20 cellular contexts compared by ENCODE assay signal in genomic region chr3:50480471-50480870, GRCh38. TPM values are rescaled to one million over a fixed set of nuclear protein-coding genes. Genes with fewer than 3 reads are reported as not detected.
DNase-seq lines count a peak whose midpoint lies in the region; ATAC-seq, FAIRE-seq and TF ChIP-seq lines count a peak whose summit lies in the region.
"Had no signal": no experiment of that assay in that cellular context is flagged by ENCODE, and none has a peak within 500 bp of the region (broad histone marks: within the 10 kb centered on the region; RNA-seq: fewer than 3 reads in every experiment).

No MANE protein-coding gene starts in this region.

- DNase-seq in SKM-1 treated with dmso at 0.1 percent for 144 hours (lab: John Stamatoyannopoulos, UW; ENCODE audit: unreplicated experiment) (peak; percentile 25), SKM-1 (lab: John Stamatoyannopoulos, UW; ENCODE audit: unreplicated experiment) (no peak), K562 (ENCODE audit: extremely low read depth in 1 of 4, low spot score in 3 of 4) (peak in 1 of 4 experiments; percentile 20), mucosa of gallbladder (ENCODE audit: low spot score) (no peak), SHP77 treated with DMSO at 0.1 percent for 48 hours (lab: John Stamatoyannopoulos, UW) (no peak)
- DNase-seq in CD4-positive, alpha-beta memory T cell = no peak
- no peak for DNase-seq in naive thymus-derived CD8-positive, alpha-beta T cell
- DNase-seq: AML-193, C1 segment of cervical spinal cord, MM.1S, NCI-H1105, NCI-H146, NCI-H2029, NCI-H226, NCI-H510A treated with DMSO at 0.1 percent for 48 hours, NCI-H774, OCI-M1 had no signal

- in situ Hi-C loops in K562 (cut with MboI) = no loop called here

- H3K27me3 ChIP-seq in CD4-positive, alpha-beta memory T cell (ENCODE audit: insufficient read depth, low read length) = no peaks in the 10 kb centered on the region
- peaks cover 4 to 17% of the 10 kb centered on the region in 2 experiments; a peak in 3 of 5 replicates for H3K27me3 ChIP-seq in K562 (ENCODE audit: control insufficient read depth in 2 of 2, insufficient read depth in 2 of 2, low read length in 2 of 2)
- H3K27me3 ChIP-seq: SJSA1 had no signal

- no peaks in the 10 kb centered on the region for H4K20me1 ChIP-seq in K562 (replicated peaks; ENCODE audit: control insufficient read depth, insufficient read depth, low read length)

- peaks cover 2 to 29% (median 17%) of the 10 kb centered on the region in 4 donors for H3K4me1 Mint-ChIP-seq in CD4-positive, alpha-beta memory T cell
- H3K4me1 Mint-ChIP-seq in naive thymus-derived CD8-positive, alpha-beta T cell = peaks cover 4 to 39% (median 21%) of the 10 kb centered on the region in 4 donors

- CTCF ChIA-PET in CD4-positive, alpha-beta memory T cell (lab: Charles Lee; ENCODE audit: partially characterized antibody) = no interaction called here
- CTCF ChIA-PET in K562 (lab: Yijun Ruan, JAX; ENCODE audit: low intra/inter-chr PET ratio) = no interaction called here

- no peak overlapping the region for H3K4me2 ChIP-seq in K562 (ENCODE audit: insufficient read depth, low read length)

- ATAC-seq in K562 = no peak
- peak in 1 of 2 donors; percentile 33 for ATAC-seq in naive thymus-derived CD8-positive, alpha-beta T cell

- H3K79me2 ChIP-seq in K562 (ENCODE audit: control insufficient read depth, insufficient read depth, low read length) = no peaks in the 10 kb centered on the region

- H3K4me3 ChIP-seq in CD4-positive, alpha-beta memory T cell (ENCODE audit: low read length in 2 of 2) = no peak overlapping the region
- no peak overlapping the region for H3K4me3 ChIP-seq in K562
- H3K4me3 ChIP-seq: SJSA1 had no signal

- H2AFZ ChIP-seq in K562 (ENCODE audit: low read depth, low read length) = no peak overlapping the region

- H3K9me1 ChIP-seq in K562 (ENCODE audit: control insufficient read depth, insufficient read depth, low read length) = no peaks in the 10 kb centered on the region

- TF ChIP-seq EP300 in K562 (IDR thresholded peaks at IDR 0.05; ENCODE audit: low read length) = no peak

- peaks cover 0 to 2% (median 0%) of the 10 kb centered on the region in 8 donors for H3K9me3 Mint-ChIP-seq in CD4-positive, alpha-beta memory T cell
- H3K9me3 Mint-ChIP-seq in naive thymus-derived CD8-positive, alpha-beta T cell = no peaks in the 10 kb centered on the region

- peaks cover 18% of the 10 kb centered on the region for H3K4me1 ChIP-seq in CD4-positive, alpha-beta memory T cell (ENCODE audit: insufficient read depth, low read length)
- peaks cover 0 to 10% of the 10 kb centered on the region in 2 experiments; a peak in 1 of 5 replicates for H3K4me1 ChIP-seq in K562 (replicated peaks in 1 of 2; ENCODE audit: control insufficient read depth in 2 of 2, insufficient read depth in 2 of 2, low read length in 2 of 2)
- H3K4me1 ChIP-seq: SJSA1 had no signal

- H3K9ac ChIP-seq in K562 (ENCODE audit: insufficient read depth in 1 of 2, low read depth in 2 of 2, low read length in 2 of 2) = no peak overlapping the region

- H3K36me3 ChIP-seq in CD4-positive, alpha-beta memory T cell (ENCODE audit: insufficient read depth, low read length) = no peaks in the 10 kb centered on the region
- no peaks in the 10 kb centered on the region for H3K36me3 ChIP-seq in K562 (ENCODE audit: control insufficient read depth, insufficient read depth, low read length)
- H3K36me3 ChIP-seq: SJSA1 had no signal

- FAIRE-seq in K562 (lab: Jason Lieb, UNC) = no peak
- FAIRE-seq: H54, RCC 7860 had no signal

- BruUV-seq in K562 (replicated peaks; lab: Mats Ljungman, UMichigan) = no TSS peak

- no peaks in the 10 kb centered on the region for H3K9me3 ChIP-seq in CD4-positive, alpha-beta memory T cell (ENCODE audit: control insufficient read depth in 1 of 2, low read length in 2 of 2)
- no peaks in the 10 kb centered on the region for H3K9me3 ChIP-seq in K562 (replicated peaks; ENCODE audit: control insufficient read depth, insufficient read depth, low read depth, low read length)
- H3K9me3 ChIP-seq: SJSA1 had no signal

- no peak for TF ChIP-seq POLR2A in K562 (conservative IDR thresholded peaks at IDR 0.05)

- no peak overlapping the region for H3K4me3 Mint-ChIP-seq in CD4-positive, alpha-beta memory T cell
- peak overlapping the region in 3 of 10 donors; percentile 14 to 49 (median 39) for H3K4me3 Mint-ChIP-seq in naive thymus-derived CD8-positive, alpha-beta T cell

- POLR2A ChIA-PET in CD4-positive, alpha-beta memory T cell (lab: Charles Lee; ENCODE audit: partially characterized antibody) = no interaction called here
- POLR2A ChIA-PET in K562 (lab: Yijun Ruan, JAX) = no interaction called here
- POLR2A ChIA-PET in naive thymus-derived CD8-positive, alpha-beta T cell (lab: Charles Lee) = interaction anchor here (1.4 kb wide), 1 partner anchor 31 kb away, joined by 3 read pairs; no protein-coding TSS in a partner anchor

- TF ChIP-seq CTCF in K562 (IDR thresholded peaks at IDR 0.05 in 2 of 3, conservative IDR thresholded peaks at IDR 0.05 in 1 of 3; ENCODE audit: insufficient read depth in 2 of 3, low read depth in 1 of 3, low read length in 3 of 3) = no peak

- H3K36me3 Mint-ChIP-seq in CD4-positive, alpha-beta memory T cell = no peaks in the 10 kb centered on the region
- H3K36me3 Mint-ChIP-seq in naive thymus-derived CD8-positive, alpha-beta T cell = no peaks in the 10 kb centered on the region

- no peaks in the 10 kb centered on the region for H3K27me3 Mint-ChIP-seq in CD4-positive, alpha-beta memory T cell
- no peaks in the 10 kb centered on the region for H3K27me3 Mint-ChIP-seq in naive thymus-derived CD8-positive, alpha-beta T cell

- WGBS in K562 (ENCODE audit: insufficient coverage, low coverage, missing lambda C conversion rate) = 0% methylated on average over 2 of the region's 4 CpGs

- peak overlapping the region in 5 of 7 donors; percentile 38 to 82 (median 52) for H3K27ac Mint-ChIP-seq in CD4-positive, alpha-beta memory T cell
- H3K27ac Mint-ChIP-seq in naive thymus-derived CD8-positive, alpha-beta T cell = peak overlapping the region in 9 of 10 donors; percentile 49 to 82 (median 66)

- no peak overlapping the region for H3K27ac ChIP-seq in CD4-positive, alpha-beta memory T cell (ENCODE audit: low read depth, low read length)
- no peak overlapping the region for H3K27ac ChIP-seq in K562 (ENCODE audit: extremely low read depth, low read depth, low read length)
- H3K27ac ChIP-seq: SJSA1 had no signal

- no peak for TF ChIP-seq RAD21 in K562 (CRISPR knock-in tag; conservative IDR thresholded peaks at IDR 0.05 in 1 of 2, IDR thresholded peaks at IDR 0.05 in 1 of 2)

- intact Hi-C loops in CD4-positive, alpha-beta memory T cell (cut with micrococcal nuclease) = no loop called here
- intact Hi-C loops in K562 (cut with micrococcal nuclease) = no loop called here

TF ChIP-seq in K562, 482 proteins besides CTCF, POLR2A, EP300 and RAD21:
- TF ChIP-seq EGR1 (conservative IDR thresholded peaks at IDR 0.05) = peak; percentile 32; the same call in 1 of the 2 replicates
- TF ChIP-seq, protein P1, sequence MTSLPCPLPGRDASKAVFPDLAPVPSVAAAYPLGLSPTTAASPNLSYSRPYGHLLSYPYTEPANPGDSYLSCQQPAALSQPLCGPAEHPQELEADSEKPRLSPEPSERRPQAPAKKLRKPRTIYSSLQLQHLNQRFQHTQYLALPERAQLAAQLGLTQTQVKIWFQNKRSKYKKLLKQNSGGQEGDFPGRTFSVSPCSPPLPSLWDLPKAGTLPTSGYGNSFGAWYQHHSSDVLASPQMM (CRISPR knock-in tag; IDR thresholded peaks at IDR 0.05) = no peak

RNA-seq across cellular contexts. Expression of gene CACNA2D2, which starts 23.0 kb away (rescaled TPM):
- 1 to 10 TPM; 1.7 to 1.9 TPM for total RNA-seq in CD4-positive, alpha-beta memory T cell
- polyA plus RNA-seq in CD4-positive, alpha-beta memory T cell = under 1 TPM in 1 of 2 donors, not detected in 1; 0.24 TPM
- total RNA-seq in K562 (2011; cell fraction: chromatin; rRNA removed; ENCODE audit: low replicate concordance) = 0.76 and 1.4 TPM in 2 replicates
- total RNA-seq in K562 (2011; cell fraction: nucleolus; rRNA removed) = 0.53 and 0.67 TPM in 2 replicates
- total RNA-seq in K562 (2011; cell fraction: nucleoplasm; rRNA removed) = 0.66 and 1.4 TPM in 2 replicates
- total RNA-seq in K562 (2014; rRNA removed) = 0.36 TPM in 1 of 2 replicates, not detected in the other
- total RNA-seq in K562 (2014; rRNA removed; fragmentation: Illumina TruSeq; extraction: Trizol) = 0.15 TPM in 1 of 2 replicates, not detected in the other
- total RNA-seq in K562 (2015; rRNA removed; fragmentation: Illumina TruSeq; extraction: Trizol) = 0.08 and 0.11 TPM in 2 replicates
- total RNA-seq in K562 (2021) = 0.36 and 0.58 TPM in 2 replicates
- 0.32 and 0.61 TPM in 2 replicates for polyA plus RNA-seq in K562 (2011; rRNA removed)
- polyA plus RNA-seq in K562 (2011; cell fraction: cytosol; rRNA removed) = 0.77 and 0.79 TPM in 2 replicates
- 1.4 and 1.8 TPM in 2 replicates for polyA plus RNA-seq in K562 (2011; cell fraction: nucleus; rRNA removed)
- polyA plus RNA-seq in K562 (2012) = 0.26 and 0.40 TPM in 2 replicates
- 0.30 and 0.58 TPM in 2 replicates for polyA plus RNA-seq in K562 (2014; fragmentation: Illumina TruSeq; extraction: Trizol)
- not detected for polyA plus RNA-seq in K562 (2014; fragmentation: Nextera tagmentation; extraction: Ambion mirVana)
- 0.27 and 0.57 TPM in 2 replicates for polyA plus RNA-seq in K562 (2014; rRNA removed)
- 0.30 and 0.46 TPM in 2 replicates for polyA minus RNA-seq in K562 (2011; rRNA and poly(A)+ RNA removed)
- 0.19 and 0.36 TPM in 2 replicates for polyA minus RNA-seq in K562 (2011; cell fraction: cytosol; rRNA and poly(A)+ RNA removed)
- 0.27 and 0.33 TPM in 2 replicates for polyA minus RNA-seq in K562 (2011; cell fraction: nucleus; rRNA and poly(A)+ RNA removed)
- total RNA-seq in naive thymus-derived CD8-positive, alpha-beta T cell = 1 to 10 TPM; 4.0 to 4.9 TPM
- polyA plus RNA-seq in naive thymus-derived CD8-positive, alpha-beta T cell = 1 to 10 TPM in 1 of 3 donors, under 1 TPM in 2; 0.40 to 1.5 (median 0.40) TPM
- 1.8 TPM for total RNA-seq in mucosa of gallbladder
- total RNA-seq: SJSA1 had no signal
